Comparison of ENCODE assay signal across 25 cellular contexts in the genomic region with DNA sequence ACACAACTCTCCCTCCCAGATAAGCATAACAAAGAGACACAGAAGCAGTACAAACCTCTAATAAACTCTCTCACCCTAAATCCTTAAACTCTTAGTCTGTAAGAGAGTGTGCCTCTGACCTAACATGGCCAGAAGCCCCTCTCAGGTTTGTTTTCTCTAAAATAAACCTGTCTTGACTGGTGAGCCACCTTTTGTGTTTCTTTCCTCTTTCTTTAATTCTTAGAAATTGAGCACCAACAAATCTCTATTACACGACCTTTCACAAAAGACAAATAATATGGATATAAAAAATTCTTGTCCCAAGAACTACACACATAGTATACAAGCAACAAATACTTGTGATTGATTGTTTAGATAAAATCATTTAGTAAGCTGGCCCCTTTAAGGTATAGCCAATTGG.
"Had no signal": no experiment of that assay in that cellular context is flagged by ENCODE, and none has a peak within 500 bp of the region (broad histone marks: within the 10 kb centered on the region; RNA-seq: fewer than 3 reads in every experiment).

No MANE protein-coding gene starts in this region.

- H3K9me3 ChIP-seq: colonic mucosa, gastrocnemius medialis, prostate gland, testis had no signal

- H2AFZ ChIP-seq: hepatocyte, neural progenitor cell had no signal

- H3K27ac ChIP-seq: colonic mucosa, epithelial cell of prostate, gastrocnemius medialis, heart left ventricle, hepatocyte, neural progenitor cell, prostate gland, skin epidermis, spleen, testis, tibial artery had no signal

- H3K4me2 ChIP-seq: hepatocyte, neural progenitor cell had no signal

- H3K9ac ChIP-seq: neural progenitor cell had no signal

- H3K36me3 ChIP-seq: colonic mucosa, gastrocnemius medialis, heart left ventricle, neural progenitor cell, prostate gland, spleen, tibial artery had no signal

- H3K4me3 ChIP-seq: colonic mucosa, gastrocnemius medialis, heart left ventricle, hepatocyte, lung, neural progenitor cell, prostate gland, skin epidermis, spleen, testis, tibial artery had no signal

- H3K4me1 ChIP-seq: colonic mucosa, gastrocnemius medialis, heart left ventricle, neural progenitor cell, prostate gland, spleen, testis, tibial artery had no signal

- H3K79me2 ChIP-seq: hepatocyte had no signal

- H3K27me3 ChIP-seq: colonic mucosa, gastrocnemius medialis, heart left ventricle, hepatocyte, neural progenitor cell, spleen, testis, tibial artery had no signal

- ATAC-seq: esophagus mucosa; gastrocnemius medialis; heart left ventricle; left lobe of liver; naive thymus-derived CD4-positive, alpha-beta T cell; right cardiac atrium; stimulated activated memory B cell treated with anti-CD40 and anti-IgM and Interleukin-4, amounts not matched to agents 10 μg/mL and 1 μg/mL and 100 μg/mL, for 72 hours; stimulated activated naive CD8-positive, alpha-beta T cell treated with anti-CD3 and anti-CD28 coated beads, Interleukin-15, Interleukin-2, amounts not matched to agents 100 U/mL and 50 U/mL, for 24 hours had no signal

- DNase-seq: colonic mucosa; effector CD8-positive, alpha-beta T cell; endodermal cell; foreskin fibroblast; gastrocnemius medialis; heart left ventricle; kidney; midbrain; naive thymus-derived CD4-positive, alpha-beta T cell; right cardiac atrium; spleen; stimulated activated CD4-positive, alpha-beta T cell treated with anti-CD3 and anti-CD28 coated beads, Interleukin-4, amount 100 ng/mL, for 4 hours; stimulated activated naive CD8-positive, alpha-beta T cell treated with anti-CD3 and anti-CD28 coated beads, Interleukin-15, Interleukin-2, amounts not matched to agents 100 U/mL and 50 U/mL, for 24 hours; substantia nigra; testis; tibial artery had no signal
